In the genomic region with DNA sequence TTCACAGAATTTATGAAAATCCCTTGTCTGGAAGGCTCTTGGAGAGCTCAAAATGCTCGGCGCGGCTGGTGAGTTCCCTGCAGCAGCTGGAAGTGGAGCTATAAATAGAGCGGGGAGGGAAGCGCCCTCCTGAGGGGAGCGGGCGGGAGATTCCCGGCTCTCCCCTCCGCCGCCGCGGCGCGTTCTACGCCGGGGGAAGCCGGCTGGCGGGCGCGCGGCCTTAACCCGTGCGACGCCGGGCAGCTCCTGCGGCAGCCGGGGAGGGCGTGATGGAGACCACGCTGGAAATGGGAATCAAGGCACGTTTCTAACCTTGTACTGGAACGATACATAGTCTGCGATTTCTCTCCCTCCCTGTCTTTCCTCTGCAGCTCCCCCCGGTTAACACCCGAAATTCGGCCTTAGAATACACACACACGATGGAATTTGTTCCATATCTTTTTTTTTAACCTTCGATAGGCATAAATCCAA, we compare ENCODE assay signal across 8 cellular contexts.
DNase-seq lines count a peak whose midpoint lies in the region; ATAC-seq and TF ChIP-seq lines count a peak whose summit lies in the region.

No MANE protein-coding gene starts in this region.

- CTCF ChIA-PET in CD4-positive, alpha-beta T cell (lab: Charles Lee): no interaction called here

- H3K4me1 ChIP-seq in mucosa of descending colon (ENCODE audit: low read depth): no peaks in the 10 kb centered on the region

- no peak overlapping the region for H3K4me3 Mint-ChIP-seq in CD4-positive, alpha-beta T cell

- intact Hi-C loops in mucosa of descending colon (cut with DNase I, micrococcal nuclease): no loop called here
- intact Hi-C loops in CD4-positive, alpha-beta T cell (cut with DNase I, micrococcal nuclease): no loop called here

- no peaks in the 10 kb centered on the region for H3K9me3 ChIP-seq in mucosa of descending colon
- H3K9me3 ChIP-seq in CD4-positive, alpha-beta T cell (ENCODE audit: control insufficient read depth, low read length): no peaks in the 10 kb centered on the region

- no peak overlapping the region for H3K27ac ChIP-seq in CD4-positive, alpha-beta T cell (ENCODE audit: low read depth, low read length)

- no peaks in the 10 kb centered on the region for H3K4me1 Mint-ChIP-seq in CD4-positive, alpha-beta T cell (ENCODE audit: low read depth)

- TF ChIP-seq CTCF in epithelial cell of proximal tubule (conservative IDR thresholded peaks at IDR 0.05; ENCODE audit: low read depth, low read length): no peak
- TF ChIP-seq CTCF in mucosa of descending colon (IDR thresholded peaks at IDR 0.05): no peak
- no peak for TF ChIP-seq CTCF in CD4-positive, alpha-beta T cell (IDR thresholded peaks at IDR 0.05)

- peaks cover 35% of the 10 kb centered on the region for H3K27me3 ChIP-seq in CD4-positive, alpha-beta T cell (ENCODE audit: control insufficient read depth, insufficient read depth, low read length)

- H3K27me3 Mint-ChIP-seq in CD4-positive, alpha-beta T cell: peaks cover 47% of the 10 kb centered on the region

- POLR2A ChIA-PET in CD4-positive, alpha-beta T cell (lab: Charles Lee): no interaction called here

- peak; percentile 60 for ATAC-seq in mucosa of descending colon
- no peak for ATAC-seq in HG02870 (IDR thresholded peaks at IDR 0.05; ENCODE audit: unreplicated experiment)
- no peak for ATAC-seq in HG03139 (IDR thresholded peaks at IDR 0.05; ENCODE audit: unreplicated experiment)
- no peak for ATAC-seq in CD4-positive, alpha-beta T cell (ENCODE audit: poor library complexity)
- no peak for ATAC-seq in GM18867 (IDR thresholded peaks at IDR 0.05; ENCODE audit: unreplicated experiment)

- DNase-seq in D341Med (ENCODE audit: low spot score) (peak; percentile 89), NCI-H524 (lab: John Stamatoyannopoulos, UW) (peak; percentile 59 to 83), epithelial cell of proximal tubule (ENCODE audit: low read depth) (no peak), mucosa of descending colon (peak in 2 of 3 donors; percentile 4 to 24)
- DNase-seq in CD4-positive, alpha-beta T cell: no peak

- H3K9me3 Mint-ChIP-seq in CD4-positive, alpha-beta T cell: no peaks in the 10 kb centered on the region

- H3K36me3 ChIP-seq in mucosa of descending colon (ENCODE audit: low read depth): no peaks in the 10 kb centered on the region

- peak overlapping the region; percentile 11 for H3K4me3 ChIP-seq in epithelial cell of proximal tubule (ENCODE audit: low read depth, low read length)
- H3K4me3 ChIP-seq in mucosa of descending colon: no peak overlapping the region

- no peaks in the 10 kb centered on the region for H3K36me3 Mint-ChIP-seq in CD4-positive, alpha-beta T cell (ENCODE audit: low read depth)

- no peak overlapping the region for H3K27ac Mint-ChIP-seq in CD4-positive, alpha-beta T cell

Comparison
In these comparisons a context has a peak if more than half of its experiments do, and no peak if none do; other contexts are left out.
1. DNase-seq: peak in D341Med (single experiment), NCI-H524 (2 of 2) and mucosa of descending colon (2 of 3); none in epithelial cell of proximal tubule (single experiment) and CD4-positive, alpha-beta T cell (0 of 10).